Comparison of ENCODE assay signal across 2 cellular contexts in genomic region chr20:37807901-37808751, GRCh38.
A peak's percentile ranks its signal among the peaks of the same experiment; 100 is the strongest.
TF ChIP-seq lines count a peak whose summit lies in the region.

No MANE protein-coding gene starts in this region.

TF ChIP-seq in liver, 16 proteins besides CTCF, POLR2A, EP300 and RAD21:
- TF ChIP-seq NR2F2 (IDR thresholded peaks at IDR 0.05) (peak; percentile 46), ATF3 (IDR thresholded peaks at IDR 0.05) (no peak), ZBTB33 (IDR thresholded peaks at IDR 0.05) (no peak), GABPA (IDR thresholded peaks at IDR 0.05 in 1 of 2, conservative IDR thresholded peaks at IDR 0.05 in 1 of 2) (no peak), EGR1 (IDR thresholded peaks at IDR 0.05; ENCODE audit: low read depth in 2 of 2) (no peak), RXRA (IDR thresholded peaks at IDR 0.05) (no peak), REST (IDR thresholded peaks at IDR 0.05) (no peak)

TF ChIP-seq in HepG2, 621 proteins besides CTCF, POLR2A, EP300 and RAD21:
- TF ChIP-seq ZNF746 (CRISPR knock-in tag; IDR thresholded peaks at IDR 0.05) = no peak
- TF ChIP-seq RAD51 (IDR thresholded peaks at IDR 0.05; ENCODE audit: borderline replicate concordance) = no peak
- no peak for TF ChIP-seq ATAD3A (CRISPR knock-in tag; IDR thresholded peaks at IDR 0.05)
- no peak for TF ChIP-seq ATF5 (CRISPR knock-in tag; IDR thresholded peaks at IDR 0.05; ENCODE audit: low read depth)
- no peak for TF ChIP-seq ZUFSP (CRISPR knock-in tag; IDR thresholded peaks at IDR 0.05; ENCODE audit: borderline replicate concordance)
- TF ChIP-seq HNF4A (CRISPR knock-in tag; IDR thresholded peaks at IDR 0.05) = no peak
- TF ChIP-seq KMT2A (CRISPR knock-in tag; IDR thresholded peaks at IDR 0.05) = no peak
- TF ChIP-seq NFKB2 (CRISPR knock-in tag; IDR thresholded peaks at IDR 0.05; ENCODE audit: borderline replicate concordance) = no peak
- TF ChIP-seq NFYB (CRISPR knock-in tag; IDR thresholded peaks at IDR 0.05) = no peak
- TF ChIP-seq TBX3 (IDR thresholded peaks at IDR 0.05; ENCODE audit: borderline replicate concordance) = no peak
- no peak for TF ChIP-seq ZNF546 (CRISPR knock-in tag; conservative IDR thresholded peaks at IDR 0.05)
